Comparison of ENCODE assay signal across 20 cellular contexts in genomic region chr1:3456964-3457909, GRCh38. TPM values are rescaled to one million over a fixed set of nuclear protein-coding genes. Genes with fewer than 3 reads are reported as not detected.
DNase-seq lines count a peak whose midpoint lies in the region; ATAC-seq, FAIRE-seq and TF ChIP-seq lines count a peak whose summit lies in the region.
"Had no signal": no experiment of that assay in that cellular context is flagged by ENCODE, and none has a peak within 500 bp of the region (broad histone marks: within the 10 kb centered on the region; RNA-seq: fewer than 3 reads in every experiment).

No MANE protein-coding gene starts in this region.

- no peak overlapping the region for H3K4ac ChIP-seq in mesenchymal stem cell (ENCODE audit: low read depth in 1 of 2, low read length in 2 of 2)

- no peak overlapping the region for H2BK12ac ChIP-seq in mesenchymal stem cell (ENCODE audit: low read length in 2 of 2)

- no peaks in the 10 kb centered on the region for H3K79me2 ChIP-seq in K562 (ENCODE audit: control insufficient read depth, insufficient read depth, low read length)

- no peak; a peak in 1 of 4 replicates for TF ChIP-seq RAD21 in K562 (CRISPR knock-in tag; conservative IDR thresholded peaks at IDR 0.05 in 1 of 2, IDR thresholded peaks at IDR 0.05 in 1 of 2)

- H4K20me1 ChIP-seq in K562 (replicated peaks; ENCODE audit: control insufficient read depth, insufficient read depth, low read length) = peaks cover 52% of the 10 kb centered on the region

- H3K27me3 ChIP-seq in Caco-2 (replicated peaks; ENCODE audit: control insufficient read depth, insufficient read depth, low read length) = no peaks in the 10 kb centered on the region
- peaks cover 36 to 66% of the 10 kb centered on the region in 2 experiments; a peak in 4 of 5 replicates for H3K27me3 ChIP-seq in K562 (ENCODE audit: control insufficient read depth in 2 of 2, insufficient read depth in 2 of 2, low read length in 2 of 2)
- H3K27me3 ChIP-seq in mesenchymal stem cell (ENCODE audit: control insufficient read depth in 1 of 2, insufficient read depth in 1 of 2, low read length in 2 of 2) = peaks cover 38 to 90% of the 10 kb centered on the region in 2 experiments
- peaks cover 0 to 2% of the 10 kb centered on the region in 2 donors for H3K27me3 ChIP-seq in small intestine (ENCODE audit: control insufficient read depth in 2 of 2, insufficient read depth in 2 of 2, low read length in 2 of 2)
- H3K27me3 ChIP-seq: MG63 had no signal

- peaks cover 32% of the 10 kb centered on the region for H3K36me3 Mint-ChIP-seq in Caco-2 (ENCODE audit: insufficient read depth, unreplicated experiment)
- H3K36me3 Mint-ChIP-seq in activated CD4-positive, alpha-beta memory T cell treated with anti-CD3 and anti-CD28 coated beads, Interleukin-2, amount 10 ng/mL, durations not matched to agents 7 days and 5 days (ENCODE audit: low read depth) = no peaks in the 10 kb centered on the region
- H3K36me3 Mint-ChIP-seq: activated CD4-positive, alpha-beta memory T cell treated with anti-CD3 and anti-CD28 coated beads for 36 hours; CD4-positive, alpha-beta memory T cell had no signal

- H3K9me3 Mint-ChIP-seq in Caco-2 (ENCODE audit: unreplicated experiment) = no peaks in the 10 kb centered on the region
- no peaks in the 10 kb centered on the region for H3K9me3 Mint-ChIP-seq in activated CD4-positive, alpha-beta memory T cell treated with anti-CD3 and anti-CD28 coated beads, Interleukin-2, amount 10 ng/mL, durations not matched to agents 7 days and 5 days
- H3K9me3 Mint-ChIP-seq: activated B cell treated with CpG ODN at 0.5 μM for 24 hours; activated CD4-positive, alpha-beta memory T cell treated with anti-CD3 and anti-CD28 coated beads for 36 hours; activated T-cell treated with anti-CD3 and anti-CD28 coated beads, Interleukin-2, amount 50 U/mL, for 24 hours; CD4-positive, alpha-beta memory T cell had no signal

- no peak for ATAC-seq in K562

- no peaks in the 10 kb centered on the region for H3K9me3 ChIP-seq in Caco-2
- no peaks in the 10 kb centered on the region for H3K9me3 ChIP-seq in K562 (replicated peaks; ENCODE audit: control insufficient read depth, insufficient read depth, low read depth, low read length)
- no peaks in the 10 kb centered on the region for H3K9me3 ChIP-seq in mesenchymal stem cell (ENCODE audit: control insufficient read depth, low read length)
- no peaks in the 10 kb centered on the region for H3K9me3 ChIP-seq in small intestine (ENCODE audit: control insufficient read depth, low read depth)
- H3K9me3 ChIP-seq: adrenal gland, heart left ventricle, MG63 had no signal

- H3K23ac ChIP-seq in mesenchymal stem cell (ENCODE audit: low read length in 2 of 2) = no peak overlapping the region

- H3K4me1 Mint-ChIP-seq in Caco-2 (ENCODE audit: low read depth, unreplicated experiment) = peaks cover 34% of the 10 kb centered on the region
- H3K4me1 Mint-ChIP-seq in activated CD4-positive, alpha-beta memory T cell treated with anti-CD3 and anti-CD28 coated beads, Interleukin-2, amount 10 ng/mL, durations not matched to agents 7 days and 5 days = peaks cover 4% of the 10 kb centered on the region

- H2AFZ ChIP-seq in K562 (ENCODE audit: low read depth, low read length) (no peak overlapping the region), mesenchymal stem cell (ENCODE audit: low read depth, low read length) (no peak overlapping the region)

- no peak overlapping the region for H2BK5ac ChIP-seq in mesenchymal stem cell (ENCODE audit: low read depth, low read length, poor library complexity, severe bottlenecking)

- TF ChIP-seq CTCF in Caco-2 (IDR thresholded peaks at IDR 0.05; ENCODE audit: insufficient read depth in 1 of 2, low read depth in 1 of 2, low read length in 1 of 2, severe bottlenecking in 1 of 2, unreplicated experiment in 1 of 2) (no peak), K562 (IDR thresholded peaks at IDR 0.05 in 2 of 3, conservative IDR thresholded peaks at IDR 0.05 in 1 of 3; ENCODE audit: insufficient read depth in 2 of 3, low read depth in 1 of 3, low read length in 3 of 3) (peak in 2 of 3 experiments; percentile 29 to 54; a peak in 3 of 6 replicates)

- no peak overlapping the region for H2BK15ac ChIP-seq in mesenchymal stem cell (ENCODE audit: low read depth, poor library complexity, severe bottlenecking)

- in situ Hi-C loops in K562 (cut with MboI) = no loop called here

- no peak overlapping the region for H4K8ac ChIP-seq in mesenchymal stem cell (ENCODE audit: low read length)

- no peak for TF ChIP-seq POLR2A in K562 (conservative IDR thresholded peaks at IDR 0.05)

- peaks cover 81% of the 10 kb centered on the region for H3K4me1 ChIP-seq in Caco-2
- H3K4me1 ChIP-seq in K562 (replicated peaks in 1 of 2; ENCODE audit: control insufficient read depth in 2 of 2, insufficient read depth in 2 of 2, low read length in 2 of 2) = peaks cover 0 to 42% of the 10 kb centered on the region in 2 experiments; a peak in 3 of 5 replicates
- peaks cover 50% of the 10 kb centered on the region for H3K4me1 ChIP-seq in mesenchymal stem cell (ENCODE audit: control insufficient read depth, insufficient read depth, low read depth, low read length)
- peaks cover 5 to 9% of the 10 kb centered on the region in 2 donors for H3K4me1 ChIP-seq in small intestine (ENCODE audit: control insufficient read depth in 2 of 2, insufficient read depth in 1 of 2, low read depth in 1 of 2, low read length in 1 of 2)

- peak overlapping the region; percentile 61 for H3K27ac Mint-ChIP-seq in Caco-2 (ENCODE audit: unreplicated experiment)
- no peak overlapping the region for H3K27ac Mint-ChIP-seq in activated CD4-positive, alpha-beta memory T cell treated with anti-CD3 and anti-CD28 coated beads, Interleukin-2, amount 10 ng/mL, durations not matched to agents 7 days and 5 days
- H3K27ac Mint-ChIP-seq: activated B cell treated with CpG ODN at 0.5 μM for 24 hours; activated CD4-positive, alpha-beta memory T cell treated with anti-CD3 and anti-CD28 coated beads for 36 hours; activated T-cell treated with anti-CD3 and anti-CD28 coated beads, Interleukin-2, amount 50 U/mL, for 24 hours; CD4-positive, alpha-beta memory T cell had no signal

- no peak overlapping the region for H3K4me3 Mint-ChIP-seq in Caco-2 (ENCODE audit: unreplicated experiment)
- no peak overlapping the region for H3K4me3 Mint-ChIP-seq in activated CD4-positive, alpha-beta memory T cell treated with anti-CD3 and anti-CD28 coated beads, Interleukin-2, amount 10 ng/mL, durations not matched to agents 7 days and 5 days
- H3K4me3 Mint-ChIP-seq: activated B cell treated with CpG ODN at 0.5 μM for 24 hours; activated CD4-positive, alpha-beta memory T cell treated with anti-CD3 and anti-CD28 coated beads for 36 hours; activated T-cell treated with anti-CD3 and anti-CD28 coated beads, Interleukin-2, amount 50 U/mL, for 24 hours had no signal

- H3K4me2 ChIP-seq in K562 (ENCODE audit: insufficient read depth, low read length) (no peak overlapping the region), mesenchymal stem cell (ENCODE audit: low read length, poor library complexity, severe bottlenecking) (no peak overlapping the region)

- no peaks in the 10 kb centered on the region for H3K27me3 Mint-ChIP-seq in Caco-2 (ENCODE audit: insufficient read depth, unreplicated experiment)
- H3K27me3 Mint-ChIP-seq in activated CD4-positive, alpha-beta memory T cell treated with anti-CD3 and anti-CD28 coated beads, Interleukin-2, amount 10 ng/mL, durations not matched to agents 7 days and 5 days = peaks cover 13% of the 10 kb centered on the region
- H3K27me3 Mint-ChIP-seq: activated B cell treated with CpG ODN at 0.5 μM for 24 hours; CD4-positive, alpha-beta memory T cell had no signal

- FAIRE-seq in K562 (lab: Jason Lieb, UNC) = no peak
- FAIRE-seq in small intestine (lab: Jason Lieb, UNC) = no peak

- H3K4me3 ChIP-seq in Caco-2 (ENCODE audit: low read depth, low read length) (no peak overlapping the region), K562 (no peak overlapping the region), mesenchymal stem cell (ENCODE audit: insufficient read depth in 1 of 2, low read depth in 1 of 2, low read length in 2 of 2) (no peak overlapping the region), small intestine (ENCODE audit: low read depth in 1 of 2, low read length in 2 of 2) (peak overlapping the region in 1 of 2 donors; percentile 78)
- H3K4me3 ChIP-seq: adrenal gland, heart left ventricle, MG63 had no signal

- CTCF ChIA-PET in Caco-2 (lab: Charles Lee) = interaction anchor here (1.0 kb wide), 1 partner anchor 14 kb away, joined by 7 read pairs; no protein-coding TSS in a partner anchor
- CTCF ChIA-PET in K562 (lab: Yijun Ruan, JAX; ENCODE audit: low intra/inter-chr PET ratio) = interaction anchor here (0.7 to 1.1 kb wide), 2 partner anchors 15 to 27 kb away, joined by 3 to 4 read pairs; no protein-coding TSS in a partner anchor
- CTCF ChIA-PET in activated CD4-positive, alpha-beta memory T cell treated with anti-CD3 and anti-CD28 coated beads, Interleukin-2, amount 10 ng/mL, durations not matched to agents 7 days and 5 days (lab: Charles Lee) = no interaction called here

- POLR2A ChIA-PET in Caco-2 (lab: Charles Lee) (no interaction called here), K562 (lab: Yijun Ruan, JAX) (no interaction called here)
- POLR2A ChIA-PET in activated CD4-positive, alpha-beta memory T cell treated with anti-CD3 and anti-CD28 coated beads, Interleukin-2, amount 10 ng/mL, durations not matched to agents 7 days and 5 days (lab: Charles Lee) = no interaction called here

- H3K9ac ChIP-seq in K562 (ENCODE audit: insufficient read depth in 1 of 2, low read depth in 2 of 2, low read length in 2 of 2) = no peak overlapping the region
- no peak overlapping the region for H3K9ac ChIP-seq in mesenchymal stem cell (ENCODE audit: low read length)

- H2AK5ac ChIP-seq in mesenchymal stem cell (ENCODE audit: low read length, severe bottlenecking) = no peak overlapping the region

- H2BK120ac ChIP-seq in mesenchymal stem cell (ENCODE audit: low read depth, low read length) = no peak overlapping the region

- DNase-seq in Caco-2 (no peak), K562 (ENCODE audit: extremely low read depth in 1 of 4, low spot score in 3 of 4) (no peak), mesenchymal stem cell (no peak), small intestine (no peak), SHP77 (lab: John Stamatoyannopoulos, UW) (no peak)
- DNase-seq in activated CD4-positive, alpha-beta T cell treated with anti-CD3 and anti-CD28 coated beads for 1 hour = no peak
- no peak for DNase-seq in activated CD4-positive, alpha-beta memory T cell treated with anti-CD3 and anti-CD28 coated beads, Interleukin-2, amount 10 ng/mL, durations not matched to agents 7 days and 5 days
- DNase-seq: activated B cell treated with CpG ODN at 0.5 μM for 24 hours; activated CD4-positive, alpha-beta memory T cell treated with anti-CD3 and anti-CD28 coated beads for 36 hours; activated naive CD4-positive, alpha-beta T cell; activated T-cell treated with anti-CD3 and anti-CD28 coated beads, Interleukin-2, amount 50 U/mL, for 24 hours; adrenal gland; CD4-positive, alpha-beta memory T cell; HCEC 1CT; MG63; NCI-H1417 treated with DMSO at 0.1 percent for 48 hours; NCI-H524; T-helper 9 cell had no signal

- no peak overlapping the region for H3K14ac ChIP-seq in mesenchymal stem cell (ENCODE audit: low read length in 2 of 2)

- no peaks in the 10 kb centered on the region for H3K79me1 ChIP-seq in mesenchymal stem cell (replicated peaks; ENCODE audit: low read length, poor library complexity, severe bottlenecking)

- no peaks in the 10 kb centered on the region for H3K9me1 ChIP-seq in K562 (ENCODE audit: control insufficient read depth, insufficient read depth, low read length)

- H3K36me3 ChIP-seq in Caco-2 (ENCODE audit: control insufficient read depth, insufficient read depth, low read length) (no peaks in the 10 kb centered on the region; the same call in none of the 2 replicates), K562 (ENCODE audit: control insufficient read depth, insufficient read depth, low read length) (no peaks in the 10 kb centered on the region), mesenchymal stem cell (ENCODE audit: control insufficient read depth in 1 of 2, insufficient read depth in 2 of 2, low read depth in 1 of 2, low read length in 2 of 2) (no peaks in the 10 kb centered on the region), small intestine (ENCODE audit: control insufficient read depth in 2 of 2, insufficient read depth in 2 of 2, low read length in 2 of 2) (no peaks in the 10 kb centered on the region)
- H3K36me3 ChIP-seq: adrenal gland, heart left ventricle, MG63 had no signal

- H3K18ac ChIP-seq in mesenchymal stem cell (ENCODE audit: low read depth in 1 of 2, low read length in 2 of 2) = no peak overlapping the region

- WGBS in K562 (ENCODE audit: insufficient coverage, low coverage, missing lambda C conversion rate) = 6% methylated on average over 28 of the region's 29 CpGs
- 90% methylated on average over 26 of the region's 29 CpGs for WGBS in mesenchymal stem cell
- 51 to 75% (median 60%) methylated on average over 29 of the region's 29 CpGs for WGBS in small intestine, 3 donors

- H4K91ac ChIP-seq in mesenchymal stem cell (ENCODE audit: low read length) = peak overlapping the region; percentile 11

- no peak overlapping the region for H3K27ac ChIP-seq in K562 (ENCODE audit: extremely low read depth, low read depth, low read length)
- H3K27ac ChIP-seq in mesenchymal stem cell (ENCODE audit: low read length, poor library complexity, severe bottlenecking) = no peak overlapping the region
- H3K27ac ChIP-seq in small intestine (ENCODE audit: low read depth in 1 of 2, low read length in 1 of 2) = peak overlapping the region; percentile 88 to 98
- H3K27ac ChIP-seq: adrenal gland, heart left ventricle had no signal

- intact Hi-C loops in Caco-2 (cut with micrococcal nuclease; ENCODE audit: unreplicated experiment) = no loop called here
- intact Hi-C loops in K562 (cut with micrococcal nuclease) = no loop called here

- BruUV-seq in Caco-2 (replicated peaks; lab: Mats Ljungman, UMichigan) (no TSS peak), K562 (replicated peaks; lab: Mats Ljungman, UMichigan) (no TSS peak)

- TF ChIP-seq EP300 in K562 (IDR thresholded peaks at IDR 0.05; ENCODE audit: low read length) = no peak

RNA-seq across cellular contexts. Expression of gene ARHGEF16, which starts 2.8 kb away (rescaled TPM):
- total RNA-seq in Caco-2 (2022) (35.6 and 40.6 TPM in 2 replicates), K562 (2014; rRNA removed) (0.45 and 0.94 TPM in 2 replicates), K562 (2014; rRNA removed; fragmentation: Illumina TruSeq; extraction: Trizol) (0.06 and 0.15 TPM in 2 replicates), K562 (2015; rRNA removed; fragmentation: Illumina TruSeq; extraction: Trizol) (0.11 and 0.25 TPM in 2 replicates), K562 (2021) (0.98 and 1.2 TPM in 2 replicates)
- total RNA-seq in K562 (2011; cell fraction: chromatin; rRNA removed; ENCODE audit: low replicate concordance) = 1.6 and 7.5 TPM in 2 replicates
- 3.9 and 5.7 TPM in 2 replicates for total RNA-seq in K562 (2011; cell fraction: nucleolus; rRNA removed)
- total RNA-seq in K562 (2011; cell fraction: nucleoplasm; rRNA removed) = 2.1 and 3.2 TPM in 2 replicates
- polyA plus RNA-seq in K562 (2011; rRNA removed) (0.78 and 0.93 TPM in 2 replicates), K562 (2014; fragmentation: Illumina TruSeq; extraction: Trizol) (0.49 and 0.66 TPM in 2 replicates), K562 (2014; fragmentation: Nextera tagmentation; extraction: Ambion mirVana) (not detected), K562 (2014; rRNA removed) (0.78 and 1.2 TPM in 2 replicates), small intestine (100 to 1,000 TPM in 2 of 3 donors, 10 to 100 TPM in 1; 31.0 to 121 (median 117) TPM)
- 0.49 and 1.9 TPM in 2 replicates for polyA plus RNA-seq in K562 (2011; cell fraction: cytosol; rRNA removed)
- polyA plus RNA-seq in K562 (2011; cell fraction: nucleus; rRNA removed) = 2.9 and 7.4 TPM in 2 replicates
- polyA plus RNA-seq in K562 (2012) = 0.49 and 2.9 TPM in 2 replicates
- polyA minus RNA-seq in K562 (2011; rRNA and poly(A)+ RNA removed) = 1.3 and 3.0 TPM in 2 replicates
- 0.91 and 1.5 TPM in 2 replicates for polyA minus RNA-seq in K562 (2011; cell fraction: cytosol; rRNA and poly(A)+ RNA removed)
- 2.4 and 4.6 TPM in 2 replicates for polyA minus RNA-seq in K562 (2011; cell fraction: nucleus; rRNA and poly(A)+ RNA removed)
- 0.73 TPM for polyA plus RNA-seq in mesenchymal stem cell (2013, experiment 1 of 2)
- 0.49 TPM for polyA plus RNA-seq in mesenchymal stem cell (2013, experiment 2 of 2)
- total RNA-seq in activated CD4-positive, alpha-beta memory T cell treated with anti-CD3 and anti-CD28 coated beads, Interleukin-2, amount 10 ng/mL, durations not matched to agents 7 days and 5 days = not detected
- total RNA-seq: activated B cell treated with CpG ODN at 0.5 μM for 24 hours, RPMI7951 had no signal

Comparison
In these comparisons a context has a peak if more than half of its experiments do, and no peak if none do; other contexts are left out.
1. CTCF ChIP-seq: peak in K562 (2 of 3); none in Caco-2 (0 of 2).
2. H3K27ac ChIP-seq: peak in small intestine (2 of 2); none in K562 (single experiment) and mesenchymal stem cell (single experiment).